In genomic region chr11:60680455-60681119, GRCh38 we compare ENCODE assay signal across 39 cellular contexts. TPM values are rescaled to one million over a fixed set of nuclear protein-coding genes. Genes with fewer than 3 reads are reported as not detected.
"Had no signal": no experiment of that assay in that cellular context is flagged by ENCODE, and none has a peak within 500 bp of the region (broad histone marks: within the 10 kb centered on the region; RNA-seq: fewer than 3 reads in every experiment).

No MANE protein-coding gene starts in this region.

- H3K27ac ChIP-seq: adrenal gland, breast epithelium, cardiac muscle cell, colonic mucosa, dorsolateral prefrontal cortex, esophagus squamous epithelium, heart right ventricle had no signal

- FAIRE-seq: frontal cortex had no signal

- H3K4me3 Mint-ChIP-seq: activated CD4-positive, alpha-beta memory T cell treated with anti-CD3 and anti-CD28 coated beads for 36 hours; activated CD4-positive, alpha-beta T cell treated with anti-CD3 and anti-CD28 coated beads for 36 hours; activated CD4-positive, alpha-beta T cell treated with anti-CD3 and anti-CD28 coated beads, Interleukin-2, amount 10 ng/mL, durations not matched to agents 24 days and 14 days; activated CD8-positive, alpha-beta memory T cell treated with anti-CD3 and anti-CD28 coated beads, Interleukin-2, amount 10 ng/mL, durations not matched to agents 7 days and 5 days; activated CD8-positive, alpha-beta T cell treated with anti-CD3 and anti-CD28 coated beads, Interleukin-2, amount 10 ng/mL, durations not matched to agents 7 days and 5 days; activated naive CD4-positive, alpha-beta T cell treated with anti-CD3 and anti-CD28 coated beads for 36 hours; activated naive CD4-positive, alpha-beta T cell treated with anti-CD3 and anti-CD28 coated beads, Interleukin-2, amount 50 U/mL, for 24 hours; activated naive CD8-positive, alpha-beta T cell treated with anti-CD3 and anti-CD28 coated beads for 36 hours; activated naive CD8-positive, alpha-beta T cell treated with anti-CD3 and anti-CD28 coated beads, Interleukin-2, amount 50 U/mL, for 24 hours; activated T-helper 1 cell treated with anti-CD3 and anti-CD28 coated beads, Interleukin-12 subunit alpha, Interleukin-12 subunit beta, Interleukin-2, Interleukin-4 antibody, amounts not matched to agents 30 ng/mL and 10 ng/mL and 1 ng/mL, durations not matched to agents 14 hours and 24 hours and 36 hours; brain; endodermal cell had no signal

- DNase-seq: activated CD4-positive, alpha-beta memory T cell treated with anti-CD3 and anti-CD28 coated beads for 36 hours; activated CD4-positive, alpha-beta T cell treated with anti-CD3 and anti-CD28 coated beads for 36 hours; activated CD4-positive, alpha-beta T cell treated with anti-CD3 and anti-CD28 coated beads, Interleukin-2, amount 10 ng/mL, durations not matched to agents 24 days and 14 days; activated CD4-positive, CD25-positive, alpha-beta regulatory T cell; activated CD4-positive, CD25-positive, alpha-beta regulatory T cell treated with anti-CD3 and anti-CD28 coated beads, Interleukin-2, amount 50 U/mL, for 72 hours; activated CD8-positive, alpha-beta memory T cell treated with anti-CD3 and anti-CD28 coated beads, Interleukin-2, amount 10 ng/mL, durations not matched to agents 7 days and 5 days; activated CD8-positive, alpha-beta memory T cell treated with anti-CD3 and anti-CD28 coated beads, Interleukin-2, amount 50 U/mL, for 4 hours; activated CD8-positive, alpha-beta T cell treated with anti-CD3 and anti-CD28 coated beads, Interleukin-2, amount 10 ng/mL, durations not matched to agents 7 days and 5 days; activated effector memory CD4-positive, alpha-beta T cell treated with anti-CD3 and anti-CD28 coated beads, Interleukin-2, amount 50 U/mL, for 16 hours; activated naive CD4-positive, alpha-beta T cell treated with anti-CD3 and anti-CD28 coated beads for 36 hours; activated naive CD8-positive, alpha-beta T cell treated with anti-CD3 and anti-CD28 coated beads for 36 hours; activated naive CD8-positive, alpha-beta T cell treated with anti-CD3 and anti-CD28 coated beads, Interleukin-2, amount 50 U/mL, for 24 hours; activated T-cell treated with anti-CD3 and anti-CD28 coated beads, Interleukin-2, amount 50 U/mL, for 1 hour; activated T-cell treated with anti-CD3 and anti-CD28 coated beads, Interleukin-2, amount 50 U/mL, for 48 hours; adrenal gland; amygdala; aorta; central memory CD4-positive, alpha-beta T cell; cerebellar nuclear complex; colonic mucosa; dorsolateral prefrontal cortex; effector memory CD4-positive, alpha-beta T cell; endodermal cell; esophagus squamous epithelium; glutamatergic neuron; heart right ventricle; T-helper 2 cell had no signal

- H3K36me3 ChIP-seq: adrenal gland, breast epithelium, cardiac muscle cell, colonic mucosa, esophagus squamous epithelium, heart right ventricle had no signal

- H3K27me3 Mint-ChIP-seq: activated CD4-positive, alpha-beta T cell treated with anti-CD3 and anti-CD28 coated beads, Interleukin-2, amount 10 ng/mL, durations not matched to agents 24 days and 14 days had no signal

- H3K27me3 ChIP-seq: adrenal gland, breast epithelium, cardiac muscle cell, colonic mucosa, esophagus squamous epithelium, heart right ventricle had no signal

- H3K9me3 ChIP-seq: adrenal gland, colonic mucosa had no signal

- H3K4me3 ChIP-seq: adrenal gland, breast epithelium, cardiac muscle cell, colonic mucosa, dorsolateral prefrontal cortex, esophagus squamous epithelium, heart right ventricle had no signal

- H3K4me1 Mint-ChIP-seq: activated CD4-positive, alpha-beta T cell treated with anti-CD3 and anti-CD28 coated beads for 36 hours; activated CD4-positive, alpha-beta T cell treated with anti-CD3 and anti-CD28 coated beads, Interleukin-2, amount 10 ng/mL, durations not matched to agents 24 days and 14 days; activated CD8-positive, alpha-beta memory T cell treated with anti-CD3 and anti-CD28 coated beads, Interleukin-2, amount 10 ng/mL, durations not matched to agents 7 days and 5 days; activated naive CD4-positive, alpha-beta T cell treated with anti-CD3 and anti-CD28 coated beads, Interleukin-2, amount 50 U/mL, for 24 hours; activated naive CD8-positive, alpha-beta T cell treated with anti-CD3 and anti-CD28 coated beads for 36 hours; activated naive CD8-positive, alpha-beta T cell treated with anti-CD3 and anti-CD28 coated beads, Interleukin-2, amount 50 U/mL, for 24 hours; brain; endodermal cell had no signal

- H3K27ac Mint-ChIP-seq: activated CD4-positive, alpha-beta memory T cell treated with anti-CD3 and anti-CD28 coated beads for 36 hours; activated CD4-positive, alpha-beta T cell treated with anti-CD3 and anti-CD28 coated beads for 36 hours; activated CD4-positive, alpha-beta T cell treated with anti-CD3 and anti-CD28 coated beads, Interleukin-2, amount 10 ng/mL, durations not matched to agents 24 days and 14 days; activated CD8-positive, alpha-beta memory T cell treated with anti-CD3 and anti-CD28 coated beads, Interleukin-2, amount 10 ng/mL, durations not matched to agents 7 days and 5 days; activated CD8-positive, alpha-beta T cell treated with anti-CD3 and anti-CD28 coated beads, Interleukin-2, amount 10 ng/mL, durations not matched to agents 7 days and 5 days; activated naive CD4-positive, alpha-beta T cell treated with anti-CD3 and anti-CD28 coated beads for 36 hours; activated naive CD4-positive, alpha-beta T cell treated with anti-CD3 and anti-CD28 coated beads, Interleukin-2, amount 50 U/mL, for 24 hours; activated naive CD8-positive, alpha-beta T cell treated with anti-CD3 and anti-CD28 coated beads for 36 hours; activated naive CD8-positive, alpha-beta T cell treated with anti-CD3 and anti-CD28 coated beads, Interleukin-2, amount 50 U/mL, for 24 hours; activated T-helper 1 cell treated with anti-CD3 and anti-CD28 coated beads, Interleukin-12 subunit alpha, Interleukin-12 subunit beta, Interleukin-2, Interleukin-4 antibody, amounts not matched to agents 30 ng/mL and 10 ng/mL and 1 ng/mL, durations not matched to agents 14 hours and 24 hours and 36 hours; activated T-helper 2 cell treated with anti-CD3 and anti-CD28 coated beads, Interferon-gamma antibody, Interleukin-2, Interleukin-4, amounts not matched to agents 10 μg/mL and 5 μg/mL and 100 μg/mL, durations not matched to agents 14 hours and 24 hours and 36 hours; brain; endodermal cell had no signal

- H3K4me1 ChIP-seq: adrenal gland, breast epithelium, colonic mucosa, esophagus squamous epithelium, heart right ventricle had no signal

- ATAC-seq: activated CD4-positive, alpha-beta T cell treated with anti-CD3 and anti-CD28 coated beads for 36 hours; activated CD8-positive, alpha-beta memory T cell treated with anti-CD3 and anti-CD28 coated beads, Interleukin-2, amount 10 ng/mL, durations not matched to agents 7 days and 5 days; activated CD8-positive, alpha-beta T cell treated with anti-CD3 and anti-CD28 coated beads, Interleukin-2, amount 10 ng/mL, durations not matched to agents 7 days and 5 days; activated naive CD8-positive, alpha-beta T cell treated with anti-CD3 and anti-CD28 coated beads, Interleukin-2, amount 50 U/mL, for 24 hours; heart right ventricle had no signal

- H3K36me3 Mint-ChIP-seq: brain had no signal

RNA-seq across cellular contexts. Expression of gene MS4A8, which starts 18.8 kb away (rescaled TPM):
- total RNA-seq: activated CD4-positive, alpha-beta memory T cell treated with anti-CD3 and anti-CD28 coated beads for 36 hours; activated CD4-positive, alpha-beta T cell treated with anti-CD3 and anti-CD28 coated beads for 36 hours; activated CD4-positive, alpha-beta T cell treated with anti-CD3 and anti-CD28 coated beads, Interleukin-2, amount 10 ng/mL, durations not matched to agents 24 days and 14 days; activated CD8-positive, alpha-beta memory T cell treated with anti-CD3 and anti-CD28 coated beads for 36 hours; activated CD8-positive, alpha-beta memory T cell treated with anti-CD3 and anti-CD28 coated beads, Interleukin-2, amount 10 ng/mL, durations not matched to agents 7 days and 5 days; activated CD8-positive, alpha-beta T cell treated with anti-CD3 and anti-CD28 coated beads, Interleukin-2, amount 10 ng/mL, durations not matched to agents 7 days and 5 days; activated naive CD4-positive, alpha-beta T cell treated with anti-CD3 and anti-CD28 coated beads for 36 hours; activated naive CD8-positive, alpha-beta T cell treated with anti-CD3 and anti-CD28 coated beads for 36 hours; activated T-helper 1 cell treated with anti-CD3 and anti-CD28 coated beads, Interleukin-12 subunit alpha, Interleukin-12 subunit beta, Interleukin-2, Interleukin-4 antibody, amounts not matched to agents 30 ng/mL and 10 ng/mL and 1 ng/mL, durations not matched to agents 14 hours and 24 hours and 36 hours; activated T-helper 2 cell treated with anti-CD3 and anti-CD28 coated beads, Interferon-gamma antibody, Interleukin-2, Interleukin-4, amounts not matched to agents 10 μg/mL and 5 μg/mL and 100 μg/mL, durations not matched to agents 14 hours and 24 hours and 36 hours; aorta; cardiac muscle cell; endodermal cell; esophagus squamous epithelium; fibroblast of lung; fibroblast of villous mesenchyme; heart right ventricle; T-helper 1 cell treated with Interleukin-12 subunit alpha and Interleukin-12 subunit beta and Interleukin-4 antibody, amounts not matched to agents 30 ng/mL and 1 ng/mL, for 36 hours had no signal
- polyA plus RNA-seq: cardiac muscle cell, fibroblast of lung, heart right ventricle had no signal

RNA-seq across cellular contexts. Expression of gene MS4A18, which starts 43.9 kb away (rescaled TPM):
- total RNA-seq: activated CD4-positive, alpha-beta memory T cell treated with anti-CD3 and anti-CD28 coated beads for 36 hours; activated CD4-positive, alpha-beta T cell treated with anti-CD3 and anti-CD28 coated beads for 36 hours; activated CD4-positive, alpha-beta T cell treated with anti-CD3 and anti-CD28 coated beads, Interleukin-2, amount 10 ng/mL, durations not matched to agents 24 days and 14 days; activated CD8-positive, alpha-beta memory T cell treated with anti-CD3 and anti-CD28 coated beads for 36 hours; activated CD8-positive, alpha-beta memory T cell treated with anti-CD3 and anti-CD28 coated beads, Interleukin-2, amount 10 ng/mL, durations not matched to agents 7 days and 5 days; activated CD8-positive, alpha-beta T cell treated with anti-CD3 and anti-CD28 coated beads, Interleukin-2, amount 10 ng/mL, durations not matched to agents 7 days and 5 days; activated naive CD4-positive, alpha-beta T cell treated with anti-CD3 and anti-CD28 coated beads for 36 hours; activated naive CD8-positive, alpha-beta T cell treated with anti-CD3 and anti-CD28 coated beads for 36 hours; activated T-helper 1 cell treated with anti-CD3 and anti-CD28 coated beads, Interleukin-12 subunit alpha, Interleukin-12 subunit beta, Interleukin-2, Interleukin-4 antibody, amounts not matched to agents 30 ng/mL and 10 ng/mL and 1 ng/mL, durations not matched to agents 14 hours and 24 hours and 36 hours; activated T-helper 2 cell treated with anti-CD3 and anti-CD28 coated beads, Interferon-gamma antibody, Interleukin-2, Interleukin-4, amounts not matched to agents 10 μg/mL and 5 μg/mL and 100 μg/mL, durations not matched to agents 14 hours and 24 hours and 36 hours; adrenal gland; aorta; breast epithelium; cardiac muscle cell; colonic mucosa; dorsolateral prefrontal cortex; endodermal cell; esophagus squamous epithelium; fibroblast of lung; fibroblast of villous mesenchyme; frontal cortex; heart right ventricle; T-helper 1 cell treated with Interleukin-12 subunit alpha and Interleukin-12 subunit beta and Interleukin-4 antibody, amounts not matched to agents 30 ng/mL and 1 ng/mL, for 36 hours had no signal
- polyA plus RNA-seq: adrenal gland, aorta, cardiac muscle cell, esophagus, fibroblast of lung, heart right ventricle had no signal
